Comparison of ENCODE assay signal across 9 cellular contexts in genomic region chr5:114362197-114362976, GRCh38. TPM values are rescaled to one million over a fixed set of nuclear protein-coding genes. Genes with fewer than 3 reads are reported as not detected.
DNase-seq lines count a peak whose midpoint lies in the region; ATAC-seq and TF ChIP-seq lines count a peak whose summit lies in the region.
"Had no signal": no experiment of that assay in that cellular context is flagged by ENCODE, and none has a peak within 500 bp of the region (broad histone marks: within the 10 kb centered on the region; RNA-seq: fewer than 3 reads in every experiment).

No MANE protein-coding gene starts in this region.

- peaks cover 0 to 5% (median 3%) of the 10 kb centered on the region in 4 donors for H3K4me1 Mint-ChIP-seq in CD4-positive, alpha-beta memory T cell

- no peak for TF ChIP-seq CTCF in colonic mucosa (IDR thresholded peaks at IDR 0.05)

- DNase-seq in D341Med (ENCODE audit: low spot score) (peak; percentile 80), colonic mucosa (no peak), lung microvascular endothelial cell (ENCODE audit: low read depth in 2 of 2) (peak; percentile 69 to 71), NK-92 (lab: John Stamatoyannopoulos, UW; ENCODE audit: unreplicated experiment) (no peak)
- no peak for DNase-seq in CD4-positive, alpha-beta memory T cell

- POLR2A ChIA-PET in CD4-positive, alpha-beta memory T cell (lab: Charles Lee; ENCODE audit: partially characterized antibody) = no interaction called here

- H3K27me3 Mint-ChIP-seq in CD4-positive, alpha-beta memory T cell = peaks cover 21 to 27% of the 10 kb centered on the region in 2 donors

- H3K9me3 Mint-ChIP-seq in CD4-positive, alpha-beta memory T cell = peaks cover 0 to 5% (median 1%) of the 10 kb centered on the region in 8 donors

- H3K36me3 ChIP-seq in HUES6 (ENCODE audit: control insufficient read depth, insufficient read depth, low read length) = peaks cover 3% of the 10 kb centered on the region; the same call in 1 of the 2 replicates
- no peaks in the 10 kb centered on the region for H3K36me3 ChIP-seq in colonic mucosa
- no peaks in the 10 kb centered on the region for H3K36me3 ChIP-seq in CD4-positive, alpha-beta memory T cell (ENCODE audit: insufficient read depth, low read length)

- peak overlapping the region; percentile 86 for H3K9ac ChIP-seq in HUES6 (ENCODE audit: low read length)
- H3K9ac ChIP-seq in colonic mucosa (ENCODE audit: low read depth in 2 of 2, low read length in 2 of 2) = no peak overlapping the region

- H3K4me1 ChIP-seq in HUES6 (ENCODE audit: control insufficient read depth, insufficient read depth, low read length) = peaks cover 5% of the 10 kb centered on the region
- H3K4me1 ChIP-seq in colonic mucosa = peaks cover 6% of the 10 kb centered on the region
- H3K4me1 ChIP-seq in CD4-positive, alpha-beta memory T cell (ENCODE audit: insufficient read depth, low read length) = no peaks in the 10 kb centered on the region

- intact Hi-C loops in colonic mucosa (cut with DNase I) = loop anchor here (5.0 kb wide), 1 partner anchor 90 kb away; no protein-coding TSS in a partner anchor
- intact Hi-C loops in CD4-positive, alpha-beta memory T cell (cut with micrococcal nuclease) = no loop called here

- peak; percentile 26 for ATAC-seq in GM19438 (IDR thresholded peaks at IDR 0.05; ENCODE audit: low read depth, unreplicated experiment)
- no peak for ATAC-seq in HG02840 (IDR thresholded peaks at IDR 0.05; ENCODE audit: low FRiP score, unreplicated experiment)

- H3K27ac ChIP-seq in HUES6 (ENCODE audit: low read depth, low read length) (peak overlapping the region; percentile 9; the same call in 1 of the 2 replicates), colonic mucosa (no peak overlapping the region)
- no peak overlapping the region for H3K27ac ChIP-seq in CD4-positive, alpha-beta memory T cell (ENCODE audit: low read depth, low read length)

- peak overlapping the region; percentile 96 for H3K4me3 ChIP-seq in HUES6 (ENCODE audit: low read depth, low read length)
- peak overlapping the region; percentile 54 for H3K4me3 ChIP-seq in colonic mucosa
- H3K4me3 ChIP-seq in CD4-positive, alpha-beta memory T cell (ENCODE audit: low read length in 2 of 2) = no peak overlapping the region

- CTCF ChIA-PET in CD4-positive, alpha-beta memory T cell (lab: Charles Lee; ENCODE audit: partially characterized antibody) = no interaction called here

- H3K9me3 ChIP-seq in HUES6 (ENCODE audit: control insufficient read depth, insufficient read depth, low read depth, low read length) (no peaks in the 10 kb centered on the region), colonic mucosa (no peaks in the 10 kb centered on the region)
- H3K9me3 ChIP-seq in CD4-positive, alpha-beta memory T cell (ENCODE audit: control insufficient read depth in 1 of 2, low read length in 2 of 2) = no peaks in the 10 kb centered on the region

- no peaks in the 10 kb centered on the region for H3K36me3 Mint-ChIP-seq in CD4-positive, alpha-beta memory T cell

- H3K4me3 Mint-ChIP-seq in CD4-positive, alpha-beta memory T cell = no peak overlapping the region

- no peak overlapping the region for H3K27ac Mint-ChIP-seq in CD4-positive, alpha-beta memory T cell

- H3K27me3 ChIP-seq in HUES6 (ENCODE audit: control insufficient read depth, insufficient read depth, low read length) (peaks cover 26% of the 10 kb centered on the region), colonic mucosa (peaks cover 51% of the 10 kb centered on the region)
- H3K27me3 ChIP-seq in CD4-positive, alpha-beta memory T cell (ENCODE audit: insufficient read depth, low read length) = no peaks in the 10 kb centered on the region

RNA-seq across cellular contexts. Expression of gene KCNN2, which starts 0.5 kb away (rescaled TPM):
- total RNA-seq in colonic mucosa = under 1 TPM; 0.69 to 0.84 TPM
- total RNA-seq in lung microvascular endothelial cell = 1.5 and 2.2 TPM in 2 replicates
- not detected for total RNA-seq in CD4-positive, alpha-beta memory T cell
- not detected for polyA plus RNA-seq in CD4-positive, alpha-beta memory T cell
- total RNA-seq: myocyte had no signal

Comparison
In these comparisons a context has a peak if more than half of its experiments do, and no peak if none do; other contexts are left out.
1. DNase-seq: peak in D341Med (single experiment) and lung microvascular endothelial cell (2 of 2); none in colonic mucosa (single experiment), CD4-positive, alpha-beta memory T cell (0 of 5) and NK-92 (single experiment).
2. H3K4me3 ChIP-seq: peak in HUES6 (single experiment) and colonic mucosa (single experiment); none in CD4-positive, alpha-beta memory T cell (0 of 2).